1 cellular context compared by ENCODE assay signal in genomic region chr2:61887684-61888303, GRCh38.
TF ChIP-seq lines count a peak whose summit lies in the region.

No MANE protein-coding gene starts in this region.

TF ChIP-seq in GM12891, 5 proteins besides CTCF, POLR2A, EP300 and RAD21:
- TF ChIP-seq POLR2AphosphoS5 (IDR thresholded peaks at IDR 0.05; ENCODE audit: low read depth, low read length): no peak
- no peak for TF ChIP-seq POU2F2 (IDR thresholded peaks at IDR 0.05; ENCODE audit: low read depth, low read length)
- no peak for TF ChIP-seq PAX5 (IDR thresholded peaks at IDR 0.05; ENCODE audit: insufficient read depth, low read length, severe bottlenecking)
- no peak for TF ChIP-seq SPI1 (IDR thresholded peaks at IDR 0.05; ENCODE audit: low read depth, low read length)
- no peak for TF ChIP-seq TAF1 (IDR thresholded peaks at IDR 0.05; ENCODE audit: low read depth, low read length)
